ENCODE assay signal across 15 cellular contexts in the genomic region with DNA sequence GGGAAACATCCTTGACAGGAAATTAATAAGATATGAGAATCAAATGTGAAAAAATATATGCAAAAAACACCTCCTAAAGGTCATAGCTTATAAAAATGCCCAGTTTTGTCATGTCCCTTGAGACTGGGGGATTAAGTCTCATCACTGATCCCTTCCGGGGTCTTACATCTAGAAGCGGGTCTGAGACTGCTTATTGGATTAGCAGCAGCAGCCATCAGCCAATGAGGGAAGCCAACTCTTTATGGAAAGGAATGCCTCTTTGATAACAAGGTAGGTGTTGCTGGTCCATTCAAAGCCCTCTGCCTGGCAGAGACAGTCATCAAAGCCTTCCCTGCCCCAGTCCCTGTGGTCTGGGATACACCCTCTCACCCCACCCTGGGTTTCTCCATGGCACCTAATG. TPM values are rescaled to one million over a fixed set of nuclear protein-coding genes. Genes with fewer than 3 reads are reported as not detected.
"Had no signal": no experiment of that assay in that cellular context is flagged by ENCODE, and none has a peak within 500 bp of the region (broad histone marks: within the 10 kb centered on the region; RNA-seq: fewer than 3 reads in every experiment).

No MANE protein-coding gene starts in this region.

- H3K9me3 Mint-ChIP-seq: activated CD4-positive, alpha-beta T cell treated with anti-CD3 and anti-CD28 coated beads, Interleukin-2, amount 10 ng/mL, durations not matched to agents 7 days and 5 days; activated naive CD4-positive, alpha-beta T cell treated with anti-CD3 and anti-CD28 coated beads, Interleukin-2, amount 50 U/mL, for 24 hours; activated T-cell treated with anti-CD3 and anti-CD28 coated beads, Interleukin-2, amount 50 U/mL, for 24 hours; naive B cell; stimulated activated naive CD8-positive, alpha-beta T cell treated with anti-CD3 and anti-CD28 coated beads, Interleukin-15, amount 100 ng/mL, for 72 hours had no signal

- ATAC-seq: esophagus mucosa; left cardiac atrium; stimulated activated naive CD8-positive, alpha-beta T cell treated with anti-CD3 and anti-CD28 coated beads, Interleukin-15, amount 100 ng/mL, for 72 hours had no signal

- H3K27me3 Mint-ChIP-seq: activated naive CD4-positive, alpha-beta T cell treated with anti-CD3 and anti-CD28 coated beads, Interleukin-2, amount 50 U/mL, for 24 hours had no signal

- DNase-seq: activated CD4-positive, alpha-beta T cell treated with anti-CD3 and anti-CD28 coated beads, Interleukin-2, amount 10 ng/mL, durations not matched to agents 7 days and 5 days; activated CD4-positive, CD25-positive, alpha-beta regulatory T cell; activated effector memory CD4-positive, alpha-beta T cell treated with Interleukin-2 at 50 U/mL for 16 hours; activated T-cell treated with anti-CD3 and anti-CD28 coated beads, Interleukin-2, amount 50 U/mL, for 24 hours; hypothalamus; left cardiac atrium; naive B cell; ovary; stimulated activated CD4-positive, alpha-beta T cell treated with anti-CD3 and anti-CD28 coated beads, Interleukin-2, amount 100 ng/mL, for 48 hours; stimulated activated CD8-positive, alpha-beta memory T cell treated with anti-CD3 and anti-CD28 coated beads, Interleukin-4, amount 100 ng/mL, for 48 hours; stimulated activated naive CD8-positive, alpha-beta T cell treated with anti-CD3 and anti-CD28 coated beads, Interleukin-15, amount 100 ng/mL, for 72 hours; T-helper 1 cell had no signal

- H3K27ac Mint-ChIP-seq: activated CD4-positive, alpha-beta T cell treated with anti-CD3 and anti-CD28 coated beads, Interleukin-2, amount 10 ng/mL, durations not matched to agents 7 days and 5 days; activated naive CD4-positive, alpha-beta T cell treated with anti-CD3 and anti-CD28 coated beads, Interleukin-2, amount 50 U/mL, for 24 hours; activated T-cell treated with anti-CD3 and anti-CD28 coated beads, Interleukin-2, amount 50 U/mL, for 24 hours; stimulated activated naive CD8-positive, alpha-beta T cell treated with anti-CD3 and anti-CD28 coated beads, Interleukin-15, amount 100 ng/mL, for 72 hours had no signal

- H3K4me3 Mint-ChIP-seq: activated CD4-positive, alpha-beta T cell treated with anti-CD3 and anti-CD28 coated beads, Interleukin-2, amount 10 ng/mL, durations not matched to agents 7 days and 5 days; activated naive CD4-positive, alpha-beta T cell treated with anti-CD3 and anti-CD28 coated beads, Interleukin-2, amount 50 U/mL, for 24 hours; activated T-cell treated with anti-CD3 and anti-CD28 coated beads, Interleukin-2, amount 50 U/mL, for 24 hours; stimulated activated naive CD8-positive, alpha-beta T cell treated with anti-CD3 and anti-CD28 coated beads, Interleukin-15, amount 100 ng/mL, for 72 hours had no signal

- H3K36me3 Mint-ChIP-seq: activated naive CD4-positive, alpha-beta T cell treated with anti-CD3 and anti-CD28 coated beads, Interleukin-2, amount 50 U/mL, for 24 hours; naive B cell had no signal

RNA-seq across cellular contexts. Expression of gene CACNA1S, which starts 3.9 kb away (rescaled TPM):
- total RNA-seq: activated CD4-positive, alpha-beta T cell treated with anti-CD3 and anti-CD28 coated beads, Interleukin-2, amount 10 ng/mL, durations not matched to agents 7 days and 5 days; esophagus mucosa; glomerular endothelial cell; left cardiac atrium had no signal

RNA-seq across cellular contexts. Expression of gene ASCL5, which starts 10.9 kb away (rescaled TPM):
- total RNA-seq: activated CD4-positive, alpha-beta T cell treated with anti-CD3 and anti-CD28 coated beads, Interleukin-2, amount 10 ng/mL, durations not matched to agents 7 days and 5 days; esophagus mucosa; glomerular endothelial cell; left cardiac atrium; ovary had no signal
